In genomic region chr20:35663516-35663812, GRCh38 we compare ENCODE assay signal across 8 cellular contexts. TPM values are rescaled to one million over a fixed set of nuclear protein-coding genes. Genes with fewer than 3 reads are reported as not detected.
DNase-seq lines count a peak whose midpoint lies in the region; ATAC-seq and TF ChIP-seq lines count a peak whose summit lies in the region.

No MANE protein-coding gene starts in this region.

- H3K27me3 Mint-ChIP-seq in memory B cell, result no peaks in the 10 kb centered on the region

- peak overlapping the region; percentile 92 for H3K4me3 Mint-ChIP-seq in memory B cell

- intact Hi-C loops in aorta (cut with DNase I), result loop anchor here in 1 of 2 donors (5.0 kb wide), 1 partner anchor 46 kb away; the partner anchor contains the start of gene SPAG4

- WGBS in aorta, 2 donors, result 0% methylated on average over 7 of the region's 7 CpGs

- TF ChIP-seq CTCF in brain microvascular endothelial cell (IDR thresholded peaks at IDR 0.05; ENCODE audit: low read depth, low read length, missing control alignments), result no peak

- peaks cover 38% of the 10 kb centered on the region for H3K4me1 Mint-ChIP-seq in memory B cell

- peak overlapping the region; percentile 81 for H3K4me3 ChIP-seq in HUES48 (ENCODE audit: low read depth, low read length)
- peak overlapping the region; percentile 92 for H3K4me3 ChIP-seq in brain microvascular endothelial cell (ENCODE audit: low read depth, low read length)
- peak overlapping the region; percentile 77 to 84 for H3K4me3 ChIP-seq in aorta (ENCODE audit: low read length in 2 of 2)

- H3K9me3 ChIP-seq in HUES48 (ENCODE audit: control insufficient read depth, insufficient read depth, low read length) (no peaks in the 10 kb centered on the region), aorta (ENCODE audit: control insufficient read depth, low read length) (no peaks in the 10 kb centered on the region)

- peaks cover 4% of the 10 kb centered on the region for H3K36me3 ChIP-seq in HUES48 (ENCODE audit: control insufficient read depth, insufficient read depth, low read length)
- no peaks in the 10 kb centered on the region for H3K36me3 ChIP-seq in brain microvascular endothelial cell (replicated peaks)
- no peaks in the 10 kb centered on the region for H3K36me3 ChIP-seq in aorta (ENCODE audit: control insufficient read depth in 1 of 2, insufficient read depth in 2 of 2, low read length in 1 of 2)

- in situ Hi-C loops in brain microvascular endothelial cell (cut with HindIII; ENCODE audit: low pct_ligation_motif_present, low sequenced_read_pairs), result no loop called here

- H3K9me3 Mint-ChIP-seq in memory B cell, result no peaks in the 10 kb centered on the region

- no peaks in the 10 kb centered on the region for H3K27me3 ChIP-seq in HUES48 (ENCODE audit: control insufficient read depth, insufficient read depth, low read length)
- H3K27me3 ChIP-seq in brain microvascular endothelial cell (replicated peaks), result no peaks in the 10 kb centered on the region
- H3K27me3 ChIP-seq in aorta (ENCODE audit: control insufficient read depth in 1 of 2, insufficient read depth in 2 of 2, low read length in 1 of 2), result no peaks in the 10 kb centered on the region

- ATAC-seq in memory B cell (ENCODE audit: low read depth) (no peak), aorta (ENCODE audit: low FRiP score) (no peak), HG03039 (IDR thresholded peaks at IDR 0.05; ENCODE audit: unreplicated experiment) (no peak)

- H3K9ac ChIP-seq in HUES48 (ENCODE audit: low read depth, low read length), result peak overlapping the region; percentile 96

- DNase-seq in AG08395 (ENCODE audit: low spot score) (peak; percentile 7), brain microvascular endothelial cell (peak; percentile 11), memory B cell (ENCODE audit: low spot score in 2 of 2) (no peak), aorta (no peak), NCI-H1436 (lab: John Stamatoyannopoulos, UW) (no peak)
- DNase-seq in activated CD4-positive, alpha-beta T cell treated with anti-CD3 and anti-CD28 coated beads for 48 hours, result no peak

- peak overlapping the region; percentile 95 for H3K27ac ChIP-seq in HUES48 (ENCODE audit: low read depth, low read length)
- no peak overlapping the region for H3K27ac ChIP-seq in brain microvascular endothelial cell
- H3K27ac ChIP-seq in aorta (ENCODE audit: low read depth in 1 of 2, low read length in 2 of 2), result peak overlapping the region; percentile 4 to 93

- H3K4me1 ChIP-seq in HUES48 (ENCODE audit: control insufficient read depth, insufficient read depth, low read length), result peaks cover 31% of the 10 kb centered on the region
- peaks cover 0 to 6% of the 10 kb centered on the region in 2 donors for H3K4me1 ChIP-seq in aorta (ENCODE audit: control insufficient read depth in 1 of 2, insufficient read depth in 2 of 2, low read length in 2 of 2)

- H3K36me3 Mint-ChIP-seq in memory B cell, result no peaks in the 10 kb centered on the region

- peak overlapping the region; percentile 99 for H3K27ac Mint-ChIP-seq in memory B cell

RNA-seq across cellular contexts. Expression of gene CPNE1, which starts 1.2 kb away (rescaled TPM):
- total RNA-seq in aorta, result 100 to 1,000 TPM; 176 to 204 TPM
- 100 to 1,000 TPM in 1 of 2 donors, 10 to 100 TPM in 1; 79.0 to 265 TPM for polyA plus RNA-seq in aorta

RNA-seq across cellular contexts. Expression of gene RBM12, which starts 1.2 kb away (rescaled TPM):
- total RNA-seq in aorta, result 10 to 100 TPM; 73.3 to 79.3 TPM
- polyA plus RNA-seq in aorta, result 10 to 100 TPM in 1 of 2 donors, 1 to 10 TPM in 1; 8.5 to 15.5 TPM

RNA-seq across cellular contexts. Expression of gene NFS1, which starts 35.7 kb away (rescaled TPM):
- 10 to 100 TPM; 12.6 to 22.1 TPM for total RNA-seq in aorta
- 10 to 100 TPM; 10.3 to 28.0 TPM for polyA plus RNA-seq in aorta

RNA-seq across cellular contexts. Expression of gene ROMO1, which starts 35.7 kb away (rescaled TPM):
- 100 to 1,000 TPM in 1 of 2 donors, 10 to 100 TPM in 1; 78.5 to 102 TPM for total RNA-seq in aorta
- 100 to 1,000 TPM; 403 to 629 TPM for polyA plus RNA-seq in aorta

RNA-seq across cellular contexts. Expression of gene SPAG4, which starts 47.8 kb away (rescaled TPM):
- 1 to 10 TPM; 3.3 to 6.0 TPM for total RNA-seq in aorta
- polyA plus RNA-seq in aorta, result 1 to 10 TPM; 3.5 to 3.8 TPM

Comparison
In these comparisons a context has a peak if more than half of its experiments do, and no peak if none do; other contexts are left out.
1. DNase-seq: peak in AG08395 (single experiment) and brain microvascular endothelial cell (single experiment); none in memory B cell (0 of 2), aorta (0 of 2), NCI-H1436 (single experiment) and activated CD4-positive, alpha-beta T cell treated with anti-CD3 and anti-CD28 coated beads for 48 hours (single experiment).
2. Peak in every context shown above with its lines, with median percentiles within 50 percentile points of each other: H3K4me3 ChIP-seq.